In the genomic region with DNA sequence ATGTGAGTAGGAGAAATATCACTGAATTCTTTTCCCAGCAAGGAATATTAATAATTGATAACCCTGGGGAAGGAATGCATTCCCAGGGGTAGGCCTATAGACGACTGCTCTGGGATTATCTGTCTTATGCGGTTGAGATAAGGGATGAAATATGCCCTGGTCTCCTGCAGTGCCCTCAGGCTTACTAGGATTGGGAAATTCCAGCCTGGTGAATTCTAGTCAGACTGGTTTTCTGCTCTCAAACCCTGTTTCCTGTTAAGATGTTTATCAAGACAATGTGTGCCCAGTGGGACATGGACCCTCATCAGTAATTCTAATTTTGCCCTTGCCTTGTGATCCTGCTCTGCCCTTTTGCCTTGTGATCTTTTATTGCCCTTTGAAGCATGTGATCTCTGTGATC, we compare ENCODE assay signal across 11 cellular contexts. TPM values are rescaled to one million over a fixed set of nuclear protein-coding genes. Genes with fewer than 3 reads are reported as not detected.
"Had no signal": no experiment of that assay in that cellular context is flagged by ENCODE, and none has a peak within 500 bp of the region (broad histone marks: within the 10 kb centered on the region; RNA-seq: fewer than 3 reads in every experiment).

No MANE protein-coding gene starts in this region.

RNA-seq across cellular contexts. Expression of gene MIP, which starts 11.2 kb away (rescaled TPM):
- total RNA-seq: activated CD4-positive, alpha-beta T cell treated with anti-CD3 and anti-CD28 coated beads for 36 hours; activated CD4-positive, alpha-beta T cell treated with anti-CD3 and anti-CD28 coated beads, Interleukin-2, amount 10 ng/mL, durations not matched to agents 7 days and 5 days; activated CD8-positive, alpha-beta T cell treated with anti-CD3 and anti-CD28 coated beads, Interleukin-2, amount 10 ng/mL, durations not matched to agents 7 days and 5 days; activated naive CD8-positive, alpha-beta T cell treated with anti-CD3 and anti-CD28 coated beads, Interleukin-2, amount 10 ng/mL, durations not matched to agents 7 days and 5 days; activated T-helper 2 cell treated with anti-CD3 and anti-CD28 coated beads, Interferon-gamma antibody, Interleukin-2, Interleukin-4, amounts not matched to agents 10 μg/mL and 5 μg/mL and 100 μg/mL, durations not matched to agents 14 hours and 24 hours and 36 hours; astrocyte; body of pancreas; breast epithelium; SJCRH30 had no signal
- polyA plus RNA-seq: SK-N-SH had no signal

RNA-seq across cellular contexts. Expression of gene GLS2, which starts 44.8 kb away (rescaled TPM):
- total RNA-seq: RPMI7951, SJCRH30 had no signal
